ENCODE assay signal across 11 cellular contexts in the genomic region with DNA sequence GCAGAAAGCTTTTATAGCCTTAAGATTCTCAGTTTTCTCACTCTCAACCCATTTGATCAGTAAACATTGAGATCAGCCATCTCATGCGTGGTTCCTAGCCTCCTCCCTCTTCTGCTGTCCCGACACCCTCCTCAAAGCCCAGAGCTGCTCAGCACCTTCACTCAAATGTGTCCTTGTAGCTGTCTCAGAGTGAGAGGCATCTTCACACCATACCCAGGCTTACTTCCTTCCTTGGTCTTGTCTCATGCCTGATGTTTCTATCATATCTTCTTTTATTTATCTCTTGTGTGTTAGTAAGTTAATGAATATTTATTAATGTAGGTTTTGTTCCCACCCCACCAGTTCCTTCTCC.
A peak's percentile ranks its signal among the peaks of the same experiment; 100 is the strongest.
DNase-seq lines count a peak whose midpoint lies in the region; ATAC-seq and TF ChIP-seq lines count a peak whose summit lies in the region.
"Had no signal": no experiment of that assay in that cellular context is flagged by ENCODE, and none has a peak within 500 bp of the region (broad histone marks: within the 10 kb centered on the region; RNA-seq: fewer than 3 reads in every experiment).

No MANE protein-coding gene starts in this region.

- no peak overlapping the region for H3K4me3 ChIP-seq in mucosa of descending colon

- intact Hi-C loops in mucosa of descending colon (cut with DNase I, micrococcal nuclease) = no loop called here

- no peak for DNase-seq in mucosa of descending colon
- DNase-seq in HFFc6 = no peak
- DNase-seq in activated naive CD4-positive, alpha-beta T cell treated with anti-CD3 and anti-CD28 coated beads, Interleukin-2, amount 50 U/mL, for 16 hours = no peak
- no peak for DNase-seq in COLO668 (lab: John Stamatoyannopoulos, UW; ENCODE audit: unreplicated experiment)
- DNase-seq in anterior cingulate cortex (lab: John Stamatoyannopoulos, UW) = no peak
- DNase-seq: activated CD8-positive, alpha-beta memory T cell treated with anti-CD3 and anti-CD28 coated beads for 24 hours; activated naive CD8-positive, alpha-beta T cell treated with anti-CD3 and anti-CD28 coated beads, Interleukin-2, amount 10 ng/mL, durations not matched to agents 7 days and 5 days had no signal

- no peak for TF ChIP-seq CTCF in mucosa of descending colon (IDR thresholded peaks at IDR 0.05)
- TF ChIP-seq CTCF in HFFc6 (IDR thresholded peaks at IDR 0.05) = no peak

- H3K4me1 ChIP-seq in mucosa of descending colon (ENCODE audit: low read depth) = no peaks in the 10 kb centered on the region

- no peaks in the 10 kb centered on the region for H3K36me3 Mint-ChIP-seq in HFFc6 (ENCODE audit: low read depth)
- H3K36me3 Mint-ChIP-seq: activated naive CD8-positive, alpha-beta T cell treated with anti-CD3 and anti-CD28 coated beads, Interleukin-2, amount 10 ng/mL, durations not matched to agents 7 days and 5 days had no signal

- no peaks in the 10 kb centered on the region for H3K9me3 ChIP-seq in mucosa of descending colon

- H3K27me3 Mint-ChIP-seq in HFFc6 (ENCODE audit: insufficient read depth) = no peaks in the 10 kb centered on the region; the same call in 1 of the 2 replicates

- peak; percentile 33 for ATAC-seq in GM19328 (IDR thresholded peaks at IDR 0.05; ENCODE audit: unreplicated experiment)
- peak; percentile 56 for ATAC-seq in HG02610 (IDR thresholded peaks at IDR 0.05; ENCODE audit: unreplicated experiment)
- peak; percentile 27 for ATAC-seq in HG03442 (IDR thresholded peaks at IDR 0.05; ENCODE audit: unreplicated experiment)
- ATAC-seq in mucosa of descending colon = peak; percentile 58
- ATAC-seq: Panc1 had no signal

- H3K4me3 Mint-ChIP-seq in HFFc6 = no peak overlapping the region
- H3K4me3 Mint-ChIP-seq: activated naive CD8-positive, alpha-beta T cell treated with anti-CD3 and anti-CD28 coated beads, Interleukin-2, amount 10 ng/mL, durations not matched to agents 7 days and 5 days had no signal

- H3K27ac Mint-ChIP-seq in HFFc6 = no peak overlapping the region

- peaks cover 13% of the 10 kb centered on the region for H3K4me1 Mint-ChIP-seq in HFFc6 (ENCODE audit: low read depth)
- H3K4me1 Mint-ChIP-seq: activated naive CD8-positive, alpha-beta T cell treated with anti-CD3 and anti-CD28 coated beads, Interleukin-2, amount 10 ng/mL, durations not matched to agents 7 days and 5 days had no signal

- no peaks in the 10 kb centered on the region for H3K36me3 ChIP-seq in mucosa of descending colon (ENCODE audit: low read depth)

- H3K9me3 Mint-ChIP-seq in HFFc6 = no peaks in the 10 kb centered on the region
- H3K9me3 Mint-ChIP-seq: activated naive CD8-positive, alpha-beta T cell treated with anti-CD3 and anti-CD28 coated beads, Interleukin-2, amount 10 ng/mL, durations not matched to agents 7 days and 5 days had no signal
